1 cellular context compared by ENCODE assay signal in the genomic region with DNA sequence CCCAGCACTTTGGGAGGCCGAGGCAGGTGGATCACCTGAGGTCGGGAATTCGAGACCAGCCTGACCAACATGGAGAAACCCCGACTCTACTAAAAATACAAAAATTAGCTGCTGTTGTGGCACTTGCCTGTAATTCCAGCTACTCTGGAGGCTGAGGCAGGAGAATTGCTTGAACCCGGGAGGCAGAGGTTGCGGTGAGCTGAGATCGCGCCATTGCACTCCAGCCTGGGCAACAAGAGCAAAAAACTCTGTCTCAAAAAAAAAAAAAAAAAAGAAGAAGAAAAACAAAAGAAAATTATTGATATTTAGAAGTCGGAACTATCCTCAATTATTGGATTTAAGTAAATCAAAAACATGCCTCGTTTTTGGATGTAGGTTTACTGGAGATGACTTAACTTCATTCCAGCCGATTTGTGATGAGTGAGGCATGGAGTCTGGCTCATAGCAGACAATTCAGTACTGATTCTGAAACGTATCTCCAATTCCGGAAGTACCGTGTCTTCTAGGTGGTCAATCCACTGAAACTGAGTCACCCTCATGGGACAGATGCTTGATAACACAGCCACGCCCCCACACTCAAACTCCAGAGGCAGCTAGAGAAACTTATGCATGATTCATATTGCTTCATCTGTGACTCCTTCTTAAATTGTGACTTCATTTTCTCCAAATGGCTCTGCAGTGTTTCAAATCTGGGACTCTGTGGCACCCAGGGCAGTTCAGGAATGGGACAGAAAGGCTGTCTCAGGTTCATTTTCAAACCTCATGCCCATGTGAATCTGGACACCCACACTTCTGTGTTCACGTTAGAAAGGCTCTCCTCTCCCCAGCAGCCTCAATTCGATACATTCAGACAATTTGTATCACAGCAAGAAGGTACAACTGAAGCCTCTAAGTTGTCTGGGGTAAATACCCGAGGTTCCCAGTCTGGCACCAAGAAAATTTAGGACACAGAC.
TF ChIP-seq lines count a peak whose summit lies in the region.

No MANE protein-coding gene starts in this region.

TF ChIP-seq in K562, 482 proteins besides CTCF, POLR2A, EP300 and RAD21 (continued from another document and continues in another):
- TF ChIP-seq MYC (IDR thresholded peaks at IDR 0.05; ENCODE audit: low read depth, low read length) (0 out of 2 replicates have a peak, but pooled peaks have one; percentile 26), MYC (CRISPR knock-in tag; IDR thresholded peaks at IDR 0.05; ENCODE audit: borderline replicate concordance, low read depth) (no peak), ZBED1 (IDR thresholded peaks at IDR 0.05) (no peak), LCOR (CRISPR knock-in tag; IDR thresholded peaks at IDR 0.05) (no peak), CHD1 (IDR thresholded peaks at IDR 0.05; ENCODE audit: low read length) (no peak), SMAD3 (CRISPR knock-in tag; conservative IDR thresholded peaks at IDR 0.05) (no peak), ZNF239 (CRISPR knock-in tag; IDR thresholded peaks at IDR 0.05) (no peak), RBM14 (IDR thresholded peaks at IDR 0.05; ENCODE audit: borderline replicate concordance, insufficient read depth, low read depth, low read length) (no peak), GTF2E2 (tag; IDR thresholded peaks at IDR 0.05) (peak; percentile 90), EZH2 (IDR thresholded peaks at IDR 0.05; ENCODE audit: borderline replicate concordance, low read depth, low read length) (no peak), SPI1 (IDR thresholded peaks at IDR 0.05; ENCODE audit: borderline replicate concordance, low read depth, low read length) (no peak), CEBPG (CRISPR knock-in tag; IDR thresholded peaks at IDR 0.05) (peak; percentile 89), CEBPG (tag; conservative IDR thresholded peaks at IDR 0.05 in 1 of 2, IDR thresholded peaks at IDR 0.05 in 1 of 2) (peak; percentile 92 to 97), RBBP5 (IDR thresholded peaks at IDR 0.05; ENCODE audit: borderline replicate concordance, insufficient read depth, low read length, poor library complexity, severe bottlenecking) (no peak), HDAC3 (IDR thresholded peaks at IDR 0.05; ENCODE audit: borderline replicate concordance, partially characterized antibody) (peak; percentile 42), SMARCE1 (IDR thresholded peaks at IDR 0.05) (peak; percentile 92), ZNF217 (CRISPR knock-in tag; IDR thresholded peaks at IDR 0.05) (no peak), PATZ1 (CRISPR knock-in tag; IDR thresholded peaks at IDR 0.05; ENCODE audit: borderline replicate concordance) (no peak), CEBPB (tag; IDR thresholded peaks at IDR 0.05) (peak; percentile 93), ESRRB (CRISPR knock-in tag; IDR thresholded peaks at IDR 0.05; ENCODE audit: borderline replicate concordance) (no peak), SMARCB1 (IDR thresholded peaks at IDR 0.05; ENCODE audit: insufficient read length, low read depth) (no peak), KLF13 (tag; IDR thresholded peaks at IDR 0.05; ENCODE audit: borderline replicate concordance, low read depth) (peak; percentile 19; the same call in 1 of the 2 replicates), TRIM24 (IDR thresholded peaks at IDR 0.05) (peak in 1 of 2 experiments; percentile 49; a peak in 1 of 4 replicates), ESRRA (IDR thresholded peaks at IDR 0.05; ENCODE audit: borderline replicate concordance, low read depth) (no peak; the same call in 1 of the 2 replicates), PREB (CRISPR knock-in tag; IDR thresholded peaks at IDR 0.05) (no peak), KHSRP (IDR thresholded peaks at IDR 0.05) (no peak), ELF1 (tag; IDR thresholded peaks at IDR 0.05) (peak; percentile 83), MED1 (CRISPR knock-in tag; IDR thresholded peaks at IDR 0.05; ENCODE audit: borderline replicate concordance) (no peak), ZNF589 (CRISPR knock-in tag; IDR thresholded peaks at IDR 0.05; ENCODE audit: low read depth) (no peak; the same call in 1 of the 2 replicates), ID3 (CRISPR knock-in tag; IDR thresholded peaks at IDR 0.05) (no peak), ID3 (tag; IDR thresholded peaks at IDR 0.05) (no peak), ZNF197 (CRISPR knock-in tag; IDR thresholded peaks at IDR 0.05; ENCODE audit: low read depth) (no peak; the same call in 1 of the 2 replicates), CREM (IDR thresholded peaks at IDR 0.05; ENCODE audit: low read depth) (peak; percentile 76), MCM5 (IDR thresholded peaks at IDR 0.05; ENCODE audit: low read depth) (no peak), ZNF639 (CRISPR knock-in tag; conservative IDR thresholded peaks at IDR 0.05 in 1 of 2, IDR thresholded peaks at IDR 0.05 in 1 of 2) (no peak; a peak in 1 of 4 replicates), FOXJ2 (tag; IDR thresholded peaks at IDR 0.05) (peak; percentile 16; the same call in 1 of the 2 replicates), ZBTB12 (CRISPR knock-in tag; IDR thresholded peaks at IDR 0.05) (no peak), ZNF431 (CRISPR knock-in tag; IDR thresholded peaks at IDR 0.05) (no peak)
- TF ChIP-seq, protein P1, sequence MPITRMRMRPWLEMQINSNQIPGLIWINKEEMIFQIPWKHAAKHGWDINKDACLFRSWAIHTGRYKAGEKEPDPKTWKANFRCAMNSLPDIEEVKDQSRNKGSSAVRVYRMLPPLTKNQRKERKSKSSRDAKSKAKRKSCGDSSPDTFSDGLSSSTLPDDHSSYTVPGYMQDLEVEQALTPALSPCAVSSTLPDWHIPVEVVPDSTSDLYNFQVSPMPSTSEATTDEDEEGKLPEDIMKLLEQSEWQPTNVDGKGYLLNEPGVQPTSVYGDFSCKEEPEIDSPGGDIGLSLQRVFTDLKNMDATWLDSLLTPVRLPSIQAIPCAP (CRISPR knock-in tag; IDR thresholded peaks at IDR 0.05; ENCODE audit: borderline replicate concordance): no peak
- TF ChIP-seq, protein P2, sequence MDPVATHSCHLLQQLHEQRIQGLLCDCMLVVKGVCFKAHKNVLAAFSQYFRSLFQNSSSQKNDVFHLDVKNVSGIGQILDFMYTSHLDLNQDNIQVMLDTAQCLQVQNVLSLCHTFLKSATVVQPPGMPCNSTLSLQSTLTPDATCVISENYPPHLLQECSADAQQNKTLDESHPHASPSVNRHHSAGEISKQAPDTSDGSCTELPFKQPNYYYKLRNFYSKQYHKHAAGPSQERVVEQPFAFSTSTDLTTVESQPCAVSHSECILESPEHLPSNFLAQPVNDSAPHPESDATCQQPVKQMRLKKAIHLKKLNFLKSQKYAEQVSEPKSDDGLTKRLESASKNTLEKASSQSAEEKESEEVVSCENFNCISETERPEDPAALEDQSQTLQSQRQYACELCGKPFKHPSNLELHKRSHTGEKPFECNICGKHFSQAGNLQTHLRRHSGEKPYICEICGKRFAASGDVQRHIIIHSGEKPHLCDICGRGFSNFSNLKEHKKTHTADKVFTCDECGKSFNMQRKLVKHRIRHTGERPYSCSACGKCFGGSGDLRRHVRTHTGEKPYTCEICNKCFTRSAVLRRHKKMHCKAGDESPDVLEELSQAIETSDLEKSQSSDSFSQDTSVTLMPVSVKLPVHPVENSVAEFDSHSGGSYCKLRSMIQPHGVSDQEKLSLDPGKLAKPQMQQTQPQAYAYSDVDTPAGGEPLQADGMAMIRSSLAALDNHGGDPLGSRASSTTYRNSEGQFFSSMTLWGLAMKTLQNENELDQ (CRISPR knock-in tag; IDR thresholded peaks at IDR 0.05; ENCODE audit: borderline replicate concordance): no peak
- TF ChIP-seq, protein P3, sequence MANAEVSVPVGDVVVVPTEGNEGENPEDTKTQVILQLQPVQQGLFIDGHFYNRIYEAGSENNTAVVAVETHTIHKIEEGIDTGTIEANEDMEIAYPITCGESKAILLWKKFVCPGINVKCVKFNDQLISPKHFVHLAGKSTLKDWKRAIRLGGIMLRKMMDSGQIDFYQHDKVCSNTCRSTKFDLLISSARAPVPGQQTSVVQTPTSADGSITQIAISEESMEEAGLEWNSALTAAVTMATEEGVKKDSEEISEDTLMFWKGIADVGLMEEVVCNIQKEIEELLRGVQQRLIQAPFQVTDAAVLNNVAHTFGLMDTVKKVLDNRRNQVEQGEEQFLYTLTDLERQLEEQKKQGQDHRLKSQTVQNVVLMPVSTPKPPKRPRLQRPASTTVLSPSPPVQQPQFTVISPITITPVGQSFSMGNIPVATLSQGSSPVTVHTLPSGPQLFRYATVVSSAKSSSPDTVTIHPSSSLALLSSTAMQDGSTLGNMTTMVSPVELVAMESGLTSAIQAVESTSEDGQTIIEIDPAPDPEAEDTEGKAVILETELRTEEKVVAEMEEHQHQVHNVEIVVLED (CRISPR knock-in tag; IDR thresholded peaks at IDR 0.05): no peak
- TF ChIP-seq, protein P4, sequence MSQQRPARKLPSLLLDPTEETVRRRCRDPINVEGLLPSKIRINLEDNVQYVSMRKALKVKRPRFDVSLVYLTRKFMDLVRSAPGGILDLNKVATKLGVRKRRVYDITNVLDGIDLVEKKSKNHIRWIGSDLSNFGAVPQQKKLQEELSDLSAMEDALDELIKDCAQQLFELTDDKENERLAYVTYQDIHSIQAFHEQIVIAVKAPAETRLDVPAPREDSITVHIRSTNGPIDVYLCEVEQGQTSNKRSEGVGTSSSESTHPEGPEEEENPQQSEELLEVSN (IDR thresholded peaks at IDR 0.05; ENCODE audit: borderline replicate concordance in 1 of 2, extremely low read depth in 1 of 2, insufficient read depth in 1 of 2, insufficient read length in 1 of 2, low read depth in 1 of 2, low read length in 1 of 2, poor library complexity in 1 of 2, severe bottlenecking in 1 of 2): no peak
- TF ChIP-seq, protein P5, sequence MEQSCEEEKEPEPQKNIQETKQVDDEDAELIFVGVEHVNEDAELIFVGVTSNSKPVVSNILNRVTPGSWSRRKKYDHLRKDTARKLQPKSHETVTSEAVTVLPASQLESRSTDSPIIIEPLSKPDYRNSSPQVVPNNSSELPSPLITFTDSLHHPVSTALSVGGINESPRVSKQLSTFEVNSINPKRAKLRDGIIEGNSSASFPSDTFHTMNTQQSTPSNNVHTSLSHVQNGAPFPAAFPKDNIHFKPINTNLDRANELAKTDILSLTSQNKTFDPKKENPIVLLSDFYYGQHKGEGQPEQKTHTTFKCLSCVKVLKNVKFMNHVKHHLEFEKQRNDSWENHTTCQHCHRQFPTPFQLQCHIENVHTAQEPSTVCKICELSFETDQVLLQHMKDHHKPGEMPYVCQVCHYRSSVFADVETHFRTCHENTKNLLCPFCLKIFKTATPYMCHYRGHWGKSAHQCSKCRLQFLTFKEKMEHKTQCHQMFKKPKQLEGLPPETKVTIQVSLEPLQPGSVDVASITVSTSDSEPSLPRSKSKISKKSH (CRISPR knock-in tag; IDR thresholded peaks at IDR 0.05): no peak
